8 cellular contexts compared by ENCODE assay signal in genomic region chr15:72474912-72475601, GRCh38. TPM values are rescaled to one million over a fixed set of nuclear protein-coding genes. Genes with fewer than 3 reads are reported as not detected.
DNase-seq lines count a peak whose midpoint lies in the region; ATAC-seq and TF ChIP-seq lines count a peak whose summit lies in the region.

No MANE protein-coding gene starts in this region.

- H3K27me3 Mint-ChIP-seq in IgD-negative memory B cell: no peaks in the 10 kb centered on the region

- H3K27me3 ChIP-seq in neural cell (ENCODE audit: insufficient read depth, low read depth, low read length): no peaks in the 10 kb centered on the region
- no peaks in the 10 kb centered on the region for H3K27me3 ChIP-seq in stomach

- peaks cover 35 to 59% (median 54%) of the 10 kb centered on the region in 4 donors for H3K4me1 ChIP-seq in stomach

- H3K4me1 Mint-ChIP-seq in IgD-negative memory B cell: peaks cover 26 to 44% (median 33%) of the 10 kb centered on the region in 3 donors

- TF ChIP-seq EP300 in neural cell (conservative IDR thresholded peaks at IDR 0.05; ENCODE audit: poor library complexity, severe bottlenecking): no peak
- TF ChIP-seq EP300 in stomach (IDR thresholded peaks at IDR 0.05): no peak

- WGBS in stomach, 5 donors: 0 to 1% (median 1%) methylated on average over 20 to 42 of the region's 42 CpGs

- CTCF ChIA-PET in RWPE1 (lab: Yijun Ruan, JAX): no interaction called here

- no peaks in the 10 kb centered on the region for H3K9me3 Mint-ChIP-seq in IgD-negative memory B cell

- peak overlapping the region; percentile 89 for H3K4me2 ChIP-seq in neural cell (ENCODE audit: low read length)

- ATAC-seq in GM21526 (IDR thresholded peaks at IDR 0.05; ENCODE audit: low FRiP score, unreplicated experiment): peak; percentile 43

- TF ChIP-seq CTCF in RWPE1 (conservative IDR thresholded peaks at IDR 0.05; ENCODE audit: low read depth) (peak; percentile 21), neural cell (IDR thresholded peaks at IDR 0.05; ENCODE audit: poor library complexity, severe bottlenecking) (peak; percentile 10), stomach (IDR thresholded peaks at IDR 0.05) (no peak)

- H3K36me3 ChIP-seq in neural cell (ENCODE audit: insufficient read depth, low read length): peaks cover 6% of the 10 kb centered on the region
- peaks cover 7 to 28% (median 21%) of the 10 kb centered on the region in 4 donors for H3K36me3 ChIP-seq in stomach

- TF ChIP-seq POLR2A in stomach (IDR thresholded peaks at IDR 0.05): peak in 2 of 4 donors; percentile 27 to 54

- peak overlapping the region; percentile 69 for H3K4me3 ChIP-seq in neural cell (ENCODE audit: low read length)
- H3K4me3 ChIP-seq in stomach: peak overlapping the region; percentile 75 to 94 (median 81)

- POLR2A ChIA-PET in RWPE1 (lab: Yijun Ruan, JAX; ENCODE audit: low non-redundant PET): no interaction called here

- no peak for TF ChIP-seq RAD21 in neural cell (conservative IDR thresholded peaks at IDR 0.05)

- H3K79me2 ChIP-seq in neural cell (replicated peaks; ENCODE audit: insufficient read depth, low read length): peaks cover 58% of the 10 kb centered on the region

- H3K27ac ChIP-seq in RWPE1 (peak overlapping the region; percentile 99), neural cell (ENCODE audit: low read length) (peak overlapping the region; percentile 100), stomach (peak overlapping the region; percentile 89 to 100 (median 99))

- DNase-seq in D341Med (ENCODE audit: low spot score) (peak; percentile 84), RWPE1 (ENCODE audit: low spot score) (peak; percentile 77), fibroblast of the conjunctiva (ENCODE audit: low read depth) (peak; percentile 70), stomach (peak; percentile 81)
- peak; percentile 74 for DNase-seq in activated T-helper 9 cell treated with anti-CD3 and anti-CD28 coated beads, Interleukin-2, amount 50 U/mL, for 16 hours (ENCODE audit: low read depth)

- H3K9me2 ChIP-seq in neural cell (ENCODE audit: insufficient read depth, low read length): no peaks in the 10 kb centered on the region

- H3K36me3 Mint-ChIP-seq in IgD-negative memory B cell: peaks cover 4% of the 10 kb centered on the region

- peak overlapping the region; percentile 97 to 99 (median 98) for H3K4me3 Mint-ChIP-seq in IgD-negative memory B cell

- peaks cover 5% of the 10 kb centered on the region for H3F3A ChIP-seq in neural cell (ENCODE audit: insufficient read depth, low read length, poor library complexity, severe bottlenecking)

- peak overlapping the region; percentile 100 for H3K9ac ChIP-seq in neural cell (ENCODE audit: low read length)

- intact Hi-C loops in stomach (cut with DNase I; ENCODE audit: low total_unique reads): no loop called here

- H3K9me3 ChIP-seq in neural cell (ENCODE audit: low read length): no peaks in the 10 kb centered on the region
- H3K9me3 ChIP-seq in stomach: no peaks in the 10 kb centered on the region

- H2AFZ ChIP-seq in neural cell (ENCODE audit: low read depth, low read length): no peak overlapping the region

- peak overlapping the region; percentile 97 to 100 (median 99) for H3K27ac Mint-ChIP-seq in IgD-negative memory B cell

- H4K20me1 ChIP-seq in neural cell (ENCODE audit: insufficient read depth): peaks cover 33% of the 10 kb centered on the region

TF ChIP-seq in neural cell, 6 proteins besides CTCF, POLR2A, EP300 and RAD21:
- TF ChIP-seq EZH2 (IDR thresholded peaks at IDR 0.05; ENCODE audit: borderline replicate concordance, insufficient read depth, low read length, poor library complexity, severe bottlenecking) (no peak), TAF1 (IDR thresholded peaks at IDR 0.05; ENCODE audit: low read depth) (no peak), REST (IDR thresholded peaks at IDR 0.05; ENCODE audit: borderline replicate concordance) (peak; percentile 34), POLR2AphosphoS5 (IDR thresholded peaks at IDR 0.05) (peak; percentile 59)
TF ChIP-seq in neural cell: peak in this region for 2.

RNA-seq across cellular contexts. Expression of gene ARIH1, which starts 0.9 kb away (rescaled TPM):
- polyA plus RNA-seq in IgD-negative memory B cell (24.4 TPM), neural cell (72.1 and 76.7 TPM in 2 replicates), stomach (10 to 100 TPM; 16.1 to 22.5 (median 17.1) TPM)
- 101 and 132 TPM in 2 replicates for polyA minus RNA-seq in neural cell
- 100 to 1,000 TPM in 2 of 5 donors, 10 to 100 TPM in 3; 18.7 to 380 (median 80.0) TPM for total RNA-seq in stomach

Comparison
In these comparisons a context has a peak if more than half of its experiments do, and no peak if none do; other contexts are left out.
1. Peak in every context shown above with its lines: DNase-seq, ATAC-seq, H3K4me3 ChIP-seq and H3K27ac ChIP-seq.
2. CTCF ChIP-seq: peak in RWPE1 (single experiment) and neural cell (single experiment); none in stomach (0 of 7).